Comparison of ENCODE assay signal across 17 cellular contexts in the genomic region with DNA sequence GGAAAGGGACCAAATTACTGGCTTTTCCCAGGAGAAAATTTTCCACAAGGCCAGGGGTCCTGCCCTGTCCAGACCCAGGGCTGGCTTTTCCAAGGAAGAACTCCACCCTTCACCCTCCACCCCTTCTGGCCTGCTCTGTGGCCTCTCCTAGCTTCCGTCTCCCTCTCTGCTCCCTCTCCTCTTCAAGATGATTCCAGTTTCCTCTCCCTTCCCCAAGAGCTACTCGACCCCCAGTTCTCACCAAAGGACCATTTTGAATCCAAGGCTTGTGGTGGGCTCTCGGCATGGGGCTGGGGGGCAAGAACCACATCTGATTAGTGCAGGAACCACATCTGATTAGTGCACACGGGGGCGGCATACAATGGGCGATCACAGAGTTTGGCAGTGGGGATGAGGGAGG. TPM values are rescaled to one million over a fixed set of nuclear protein-coding genes. Genes with fewer than 3 reads are reported as not detected.
DNase-seq lines count a peak whose midpoint lies in the region; ATAC-seq and TF ChIP-seq lines count a peak whose summit lies in the region.
"Had no signal": no experiment of that assay in that cellular context is flagged by ENCODE, and none has a peak within 500 bp of the region (broad histone marks: within the 10 kb centered on the region; RNA-seq: fewer than 3 reads in every experiment).

No MANE protein-coding gene starts in this region.

- WGBS in suprapubic skin = 50% methylated on average over 6 of the region's 6 CpGs

- H3K36me3 Mint-ChIP-seq in glutamatergic neuron (ENCODE audit: unreplicated experiment) = peaks cover 17% of the 10 kb centered on the region
- no peaks in the 10 kb centered on the region for H3K36me3 Mint-ChIP-seq in activated T-helper 1 cell treated with anti-CD3 and anti-CD28 coated beads, Interleukin-12 subunit alpha, Interleukin-12 subunit beta, Interleukin-2, Interleukin-4 antibody, amounts not matched to agents 30 ng/mL and 10 ng/mL and 1 ng/mL, durations not matched to agents 14 hours and 24 hours and 36 hours (ENCODE audit: low read depth)
- H3K36me3 Mint-ChIP-seq: CD4-positive, CD25-positive, alpha-beta regulatory T cell had no signal

- H3K27ac ChIP-seq in Peyer's patch = no peak overlapping the region
- H3K27ac ChIP-seq in suprapubic skin = no peak overlapping the region
- H3K27ac ChIP-seq: BLaER1 had no signal

- peaks cover 29% of the 10 kb centered on the region for H3K4me1 Mint-ChIP-seq in glutamatergic neuron (ENCODE audit: low read depth, unreplicated experiment)
- H3K4me1 Mint-ChIP-seq in activated T-helper 1 cell treated with anti-CD3 and anti-CD28 coated beads, Interleukin-12 subunit alpha, Interleukin-12 subunit beta, Interleukin-2, Interleukin-4 antibody, amounts not matched to agents 30 ng/mL and 10 ng/mL and 1 ng/mL, durations not matched to agents 14 hours and 24 hours and 36 hours (ENCODE audit: low read depth) = no peaks in the 10 kb centered on the region
- H3K4me1 Mint-ChIP-seq: CD4-positive, CD25-positive, alpha-beta regulatory T cell had no signal

- H3K27me3 ChIP-seq in Peyer's patch (no peaks in the 10 kb centered on the region), suprapubic skin (peaks cover 56% of the 10 kb centered on the region)
- H3K27me3 ChIP-seq: BLaER1 had no signal

- H3K9me3 Mint-ChIP-seq in glutamatergic neuron (ENCODE audit: unreplicated experiment) = peaks cover 10% of the 10 kb centered on the region
- no peaks in the 10 kb centered on the region for H3K9me3 Mint-ChIP-seq in activated T-helper 1 cell treated with anti-CD3 and anti-CD28 coated beads, Interleukin-12 subunit alpha, Interleukin-12 subunit beta, Interleukin-2, Interleukin-4 antibody, amounts not matched to agents 30 ng/mL and 10 ng/mL and 1 ng/mL, durations not matched to agents 14 hours and 24 hours and 36 hours
- H3K9me3 Mint-ChIP-seq: GM23338 had no signal

- no peaks in the 10 kb centered on the region for H3K9me3 ChIP-seq in Peyer's patch
- H3K9me3 ChIP-seq in suprapubic skin = no peaks in the 10 kb centered on the region
- H3K9me3 ChIP-seq: BLaER1 had no signal

- peak overlapping the region; percentile 95 for H3K27ac Mint-ChIP-seq in glutamatergic neuron (ENCODE audit: unreplicated experiment)
- H3K27ac Mint-ChIP-seq in activated T-helper 1 cell treated with anti-CD3 and anti-CD28 coated beads, Interleukin-12 subunit alpha, Interleukin-12 subunit beta, Interleukin-2, Interleukin-4 antibody, amounts not matched to agents 30 ng/mL and 10 ng/mL and 1 ng/mL, durations not matched to agents 14 hours and 24 hours and 36 hours = no peak overlapping the region
- H3K27ac Mint-ChIP-seq: CD4-positive, CD25-positive, alpha-beta regulatory T cell; GM23338 had no signal

- H3K4me3 ChIP-seq in Peyer's patch (no peak overlapping the region), suprapubic skin (no peak overlapping the region)
- H3K4me3 ChIP-seq: BLaER1, GM23338 had no signal

- H3K4me3 Mint-ChIP-seq in glutamatergic neuron (ENCODE audit: unreplicated experiment) = peak overlapping the region; percentile 66
- H3K4me3 Mint-ChIP-seq in activated T-helper 1 cell treated with anti-CD3 and anti-CD28 coated beads, Interleukin-12 subunit alpha, Interleukin-12 subunit beta, Interleukin-2, Interleukin-4 antibody, amounts not matched to agents 30 ng/mL and 10 ng/mL and 1 ng/mL, durations not matched to agents 14 hours and 24 hours and 36 hours = no peak overlapping the region
- H3K4me3 Mint-ChIP-seq: CD4-positive, CD25-positive, alpha-beta regulatory T cell; GM23338 had no signal

- H3K27me3 Mint-ChIP-seq in glutamatergic neuron (ENCODE audit: unreplicated experiment) = peaks cover 28% of the 10 kb centered on the region
- H3K27me3 Mint-ChIP-seq in activated T-helper 1 cell treated with anti-CD3 and anti-CD28 coated beads, Interleukin-12 subunit alpha, Interleukin-12 subunit beta, Interleukin-2, Interleukin-4 antibody, amounts not matched to agents 30 ng/mL and 10 ng/mL and 1 ng/mL, durations not matched to agents 14 hours and 24 hours and 36 hours (ENCODE audit: insufficient read depth) = peaks cover 13% of the 10 kb centered on the region

- TF ChIP-seq CTCF in Peyer's patch (IDR thresholded peaks at IDR 0.05) = no peak
- TF ChIP-seq CTCF in glutamatergic neuron (IDR thresholded peaks at IDR 0.05; ENCODE audit: partially characterized antibody, unreplicated experiment) = no peak
- TF ChIP-seq CTCF in suprapubic skin (IDR thresholded peaks at IDR 0.05) = no peak

- DNase-seq in activated CD4-positive, CD25-positive, alpha-beta regulatory T cell treated with anti-CD3 and anti-CD28 coated beads, Interleukin-2, amount 50 U/mL, for 72 hours = peak; percentile 18
- DNase-seq in Peyer's patch (peak in 2 of 3 donors; percentile 10 to 23), glutamatergic neuron (no peak), suprapubic skin (ENCODE audit: low spot score in 2 of 2) (peak; percentile 41 to 45)
- no peak for DNase-seq in activated T-helper 1 cell treated with anti-CD3 and anti-CD28 coated beads, Interleukin-12 subunit alpha, Interleukin-12 subunit beta, Interleukin-2, Interleukin-4 antibody, amounts not matched to agents 30 ng/mL and 10 ng/mL and 1 ng/mL, durations not matched to agents 14 hours and 24 hours and 36 hours (ENCODE audit: low spot score)
- DNase-seq: 8988T; AML-193; CD4-positive, CD25-positive, alpha-beta regulatory T cell; DMS53; GF-D8; H7 had no signal

- intact Hi-C loops in activated T-helper 1 cell treated with anti-CD3 and anti-CD28 coated beads, Interleukin-12 subunit alpha, Interleukin-12 subunit beta, Interleukin-2, Interleukin-4 antibody, amounts not matched to agents 30 ng/mL and 10 ng/mL and 1 ng/mL, durations not matched to agents 14 hours and 24 hours and 36 hours (cut with micrococcal nuclease) = no loop called here

- TF ChIP-seq EP300 in suprapubic skin (IDR thresholded peaks at IDR 0.05) = no peak

- no peaks in the 10 kb centered on the region for H3K36me3 ChIP-seq in Peyer's patch
- H3K36me3 ChIP-seq in suprapubic skin = no peaks in the 10 kb centered on the region
- H3K36me3 ChIP-seq: BLaER1 had no signal

- no peak for TF ChIP-seq POLR2A in Peyer's patch (IDR thresholded peaks at IDR 0.05)
- TF ChIP-seq POLR2A in suprapubic skin (IDR thresholded peaks at IDR 0.05) = no peak

- ATAC-seq in activated CD4-positive, CD25-positive, alpha-beta regulatory T cell treated with anti-CD3 and anti-CD28 coated beads, Interleukin-2, amount 50 U/mL, for 24 hours = no peak
- ATAC-seq in HG03135 (IDR thresholded peaks at IDR 0.05; ENCODE audit: unreplicated experiment) = no peak
- no peak for ATAC-seq in HG03442 (IDR thresholded peaks at IDR 0.05; ENCODE audit: unreplicated experiment)
- ATAC-seq: GM23338 had no signal

- H3K4me1 ChIP-seq in Peyer's patch (no peaks in the 10 kb centered on the region), suprapubic skin (no peaks in the 10 kb centered on the region)

RNA-seq across cellular contexts. Expression of a gene that starts 7.7 kb away (rescaled TPM):
- total RNA-seq in Peyer's patch (1 to 10 TPM in 3 of 4 donors, not detected in 1; 2.1 to 3.8 (median 3.4) TPM), glutamatergic neuron (ENCODE audit: unreplicated experiment) (15.4 TPM), suprapubic skin (not detected)
- 0.54 and 0.83 TPM in 2 replicates for total RNA-seq in activated T-helper 1 cell treated with anti-CD3 and anti-CD28 coated beads, Interleukin-12 subunit alpha, Interleukin-12 subunit beta, Interleukin-2, Interleukin-4 antibody, amounts not matched to agents 30 ng/mL and 10 ng/mL and 1 ng/mL, durations not matched to agents 14 hours and 24 hours and 36 hours
- total RNA-seq: CD4-positive, CD25-positive, alpha-beta regulatory T cell; GM23338; H7; HT-29 had no signal

RNA-seq across cellular contexts. Expression of a gene that starts 11.5 kb away (rescaled TPM):
- total RNA-seq in Peyer's patch (under 1 TPM in 1 of 4 donors, not detected in 3; 0.47 TPM), glutamatergic neuron (ENCODE audit: unreplicated experiment) (21.5 TPM), suprapubic skin (not detected)
- total RNA-seq in activated T-helper 1 cell treated with anti-CD3 and anti-CD28 coated beads, Interleukin-12 subunit alpha, Interleukin-12 subunit beta, Interleukin-2, Interleukin-4 antibody, amounts not matched to agents 30 ng/mL and 10 ng/mL and 1 ng/mL, durations not matched to agents 14 hours and 24 hours and 36 hours = not detected in 2 replicates
- total RNA-seq: CD4-positive, CD25-positive, alpha-beta regulatory T cell; GM23338; H7; HT-29 had no signal

RNA-seq across cellular contexts. Expression of a gene that starts 57.9 kb away (rescaled TPM):
- total RNA-seq in Peyer's patch = not detected
- 0.25 TPM for total RNA-seq in glutamatergic neuron (ENCODE audit: unreplicated experiment)
- not detected for total RNA-seq in suprapubic skin
- total RNA-seq in activated T-helper 1 cell treated with anti-CD3 and anti-CD28 coated beads, Interleukin-12 subunit alpha, Interleukin-12 subunit beta, Interleukin-2, Interleukin-4 antibody, amounts not matched to agents 30 ng/mL and 10 ng/mL and 1 ng/mL, durations not matched to agents 14 hours and 24 hours and 36 hours = not detected in 2 replicates
- total RNA-seq: CD4-positive, CD25-positive, alpha-beta regulatory T cell; GM23338; H7; HT-29 had no signal

Comparison
In these comparisons a context has a peak if more than half of its experiments do, and no peak if none do; other contexts are left out.
1. DNase-seq: peak in activated CD4-positive, CD25-positive, alpha-beta regulatory T cell treated with anti-CD3 and anti-CD28 coated beads, Interleukin-2, amount 50 U/mL, for 72 hours (single experiment), Peyer's patch (2 of 3) and suprapubic skin (2 of 2); none in glutamatergic neuron (single experiment) and activated T-helper 1 cell treated with anti-CD3 and anti-CD28 coated beads, Interleukin-12 subunit alpha, Interleukin-12 subunit beta, Interleukin-2, Interleukin-4 antibody, amounts not matched to agents 30 ng/mL and 10 ng/mL and 1 ng/mL, durations not matched to agents 14 hours and 24 hours and 36 hours (single experiment).
2. RNA of a gene that starts 11.5 kb away (total RNA-seq): 21.5 TPM in glutamatergic neuron (single experiment); not detected in activated T-helper 1 cell treated with anti-CD3 and anti-CD28 coated beads, Interleukin-12 subunit alpha, Interleukin-12 subunit beta, Interleukin-2, Interleukin-4 antibody, amounts not matched to agents 30 ng/mL and 10 ng/mL and 1 ng/mL, durations not matched to agents 14 hours and 24 hours and 36 hours, 0.47 TPM in Peyer's patch and not detected in suprapubic skin; every median in the first group is over 10 times any median in the second.